In genomic region chr12:105523164-105524057, GRCh38 we compare ENCODE assay signal across 14 cellular contexts.
DNase-seq lines count a peak whose midpoint lies in the region; ATAC-seq, FAIRE-seq and TF ChIP-seq lines count a peak whose summit lies in the region.
"Had no signal": no experiment of that assay in that cellular context is flagged by ENCODE, and none has a peak within 500 bp of the region (broad histone marks: within the 10 kb centered on the region; RNA-seq: fewer than 3 reads in every experiment).

No MANE protein-coding gene starts in this region.

- peak; percentile 98 for ATAC-seq in left cardiac atrium
- ATAC-seq in GM19397 (IDR thresholded peaks at IDR 0.05; ENCODE audit: unreplicated experiment) = no peak
- no peak for ATAC-seq in HG02973 (IDR thresholded peaks at IDR 0.05; ENCODE audit: unreplicated experiment)
- ATAC-seq: activated CD4-positive, CD25-positive, alpha-beta regulatory T cell treated with anti-CD3 and anti-CD28 coated beads, Interleukin-2, amount 50 U/mL, for 24 hours; HCT116 had no signal

- peaks cover 13% of the 10 kb centered on the region for H3K9me3 Mint-ChIP-seq in astrocyte (ENCODE audit: unreplicated experiment)

- no peaks in the 10 kb centered on the region for H3K79me2 ChIP-seq in astrocyte (ENCODE audit: insufficient read depth, low read length)

- H3K9ac ChIP-seq in astrocyte (ENCODE audit: low read length) = peak overlapping the region; percentile 64

- POLR2A ChIA-PET in BJ (lab: Charles Lee) = no interaction called here

- peaks cover 6% of the 10 kb centered on the region for H3K27me3 Mint-ChIP-seq in astrocyte (ENCODE audit: low read depth, unreplicated experiment)
- H3K27me3 Mint-ChIP-seq: IgD-negative memory B cell had no signal

- H3K36me3 ChIP-seq in BJ (ENCODE audit: control insufficient read depth, insufficient read depth, low read length) (no peaks in the 10 kb centered on the region), astrocyte (ENCODE audit: insufficient read depth, low read length) (no peaks in the 10 kb centered on the region)

- no peaks in the 10 kb centered on the region for H3K27me3 ChIP-seq in BJ (ENCODE audit: control insufficient read depth, insufficient read depth, low read length)
- H3K27me3 ChIP-seq in astrocyte (ENCODE audit: insufficient read depth, low read length) = no peaks in the 10 kb centered on the region

- DNase-seq in BJ (ENCODE audit: low read depth) (peak; percentile 79), astrocyte (ENCODE audit: low read depth) (peak; percentile 95), left cardiac atrium (peak; percentile 86), retinal pigment epithelial cell (ENCODE audit: low read depth) (peak; percentile 69), NCI-H1436 treated with DMSO at 0.1 percent for 48 hours (lab: John Stamatoyannopoulos, UW) (no peak), SKM-1 treated with dmso at 0.1 percent for 144 hours (lab: John Stamatoyannopoulos, UW; ENCODE audit: unreplicated experiment) (no peak)
- DNase-seq: CD4-positive, alpha-beta memory T cell; central memory CD4-positive, alpha-beta T cell had no signal

- H3K4me3 Mint-ChIP-seq in astrocyte (ENCODE audit: unreplicated experiment) = no peak overlapping the region
- H3K4me3 Mint-ChIP-seq: CD4-positive, alpha-beta memory T cell; IgD-negative memory B cell had no signal

- H3K27ac Mint-ChIP-seq in astrocyte (ENCODE audit: unreplicated experiment) = no peak overlapping the region
- H3K27ac Mint-ChIP-seq: CD4-positive, alpha-beta memory T cell; IgD-negative memory B cell had no signal

- H3K4me1 Mint-ChIP-seq in astrocyte (ENCODE audit: low read depth, unreplicated experiment) = peaks cover 17% of the 10 kb centered on the region
- H3K4me1 Mint-ChIP-seq: CD4-positive, alpha-beta memory T cell; IgD-negative memory B cell had no signal

- CTCF ChIA-PET in BJ (lab: Yijun Ruan, JAX) = interaction anchor here (0.6 to 1.2 kb wide), 2 partner anchors 12 to 31 kb away, joined by 3 read pairs; no protein-coding TSS in a partner anchor

- TF ChIP-seq CTCF in BJ (IDR thresholded peaks at IDR 0.05; ENCODE audit: insufficient read depth, low read depth, low read length) (no peak), astrocyte (IDR thresholded peaks at IDR 0.05; ENCODE audit: insufficient read depth, low read depth, low read length) (no peak), retinal pigment epithelial cell (conservative IDR thresholded peaks at IDR 0.05; ENCODE audit: low read depth, low read length) (no peak)

- peak overlapping the region; percentile 49 for H2AFZ ChIP-seq in astrocyte (ENCODE audit: low read depth, low read length)

- intact Hi-C loops in left cardiac atrium (cut with DNase I) = no loop called here

- H3K4me3 ChIP-seq in BJ (ENCODE audit: low read depth, low read length) (no peak overlapping the region), astrocyte (ENCODE audit: insufficient read depth, low read depth, low read length) (no peak overlapping the region), retinal pigment epithelial cell (ENCODE audit: low read length) (no peak overlapping the region)

- peak overlapping the region; percentile 63 for H3K27ac ChIP-seq in astrocyte (ENCODE audit: low read depth, low read length)

- peaks cover 19% of the 10 kb centered on the region for H3K4me1 ChIP-seq in astrocyte (ENCODE audit: insufficient read depth, low read length)

- H3K9me3 ChIP-seq in astrocyte (ENCODE audit: insufficient read depth, low read depth, low read length) = no peaks in the 10 kb centered on the region

- H3K4me2 ChIP-seq in astrocyte (ENCODE audit: low read length) = peak overlapping the region; percentile 63

- no peaks in the 10 kb centered on the region for H3K36me3 Mint-ChIP-seq in astrocyte (ENCODE audit: low read depth, unreplicated experiment)
- H3K36me3 Mint-ChIP-seq: CD4-positive, alpha-beta memory T cell; IgD-negative memory B cell had no signal

- FAIRE-seq in astrocyte (lab: Jason Lieb, UNC) = peak; percentile 86
- FAIRE-seq: GM18507 had no signal

- no peaks in the 10 kb centered on the region for H4K20me1 ChIP-seq in astrocyte (ENCODE audit: insufficient read depth, low read length)

Comparison
In these comparisons a context has a peak if more than half of its experiments do, and no peak if none do; other contexts are left out.
1. DNase-seq: peak in BJ (single experiment), astrocyte (single experiment), left cardiac atrium (single experiment) and retinal pigment epithelial cell (single experiment); none in NCI-H1436 treated with DMSO at 0.1 percent for 48 hours (single experiment) and SKM-1 treated with dmso at 0.1 percent for 144 hours (single experiment).
2. ATAC-seq: peak in left cardiac atrium (2 of 2); none in GM19397 (single experiment) and HG02973 (single experiment).